Comparison of ENCODE assay signal across 13 cellular contexts in genomic region chr5:61860978-61861377, GRCh38.
DNase-seq lines count a peak whose midpoint lies in the region; TF ChIP-seq lines count a peak whose summit lies in the region.
"Had no signal": no experiment of that assay in that cellular context is flagged by ENCODE, and none has a peak within 500 bp of the region (broad histone marks: within the 10 kb centered on the region; RNA-seq: fewer than 3 reads in every experiment).

No MANE protein-coding gene starts in this region.

- CTCF ChIA-PET in PC-9 (lab: Charles Lee) = no interaction called here

- BruUV-seq in PC-9 (replicated peaks; lab: Mats Ljungman, UMichigan) = no TSS peak

- H3K27ac ChIP-seq in mesendoderm (ENCODE audit: low read depth, low read length) (no peak overlapping the region), PC-9 (no peak overlapping the region)
- H3K27ac ChIP-seq: BLaER1 treated with 17β-estradiol and CSF1 and Interleukin-3, amounts not matched to agents 10 nM and 100 nM had no signal

- H3K79me1 ChIP-seq in mesendoderm (ENCODE audit: low read length) = no peaks in the 10 kb centered on the region

- POLR2A ChIA-PET in PC-9 (lab: Charles Lee; ENCODE audit: unreplicated experiment) = no interaction called here

- no peak overlapping the region for H4K5ac ChIP-seq in mesendoderm (ENCODE audit: low read length)

- DNase-seq in GM12864 (ENCODE audit: low read depth) (no peak), NCI-H69 (lab: John Stamatoyannopoulos, UW) (peak; percentile 10), epithelial cell of esophagus (ENCODE audit: low read depth) (no peak), mesendoderm (peak; percentile 16), PC-9 (no peak), cerebellar nuclear complex (lab: John Stamatoyannopoulos, UW) (no peak), NCI-H526 (lab: John Stamatoyannopoulos, UW) (no peak)
- DNase-seq in stimulated activated CD4-positive, alpha-beta T cell treated with anti-CD3 and anti-CD28 coated beads, Interleukin-1b, Interleukin-23, amount 100 ng/mL, for 48 hours = no peak
- DNase-seq: 8988T; CD4-positive, CD25-positive, alpha-beta regulatory T cell; DMS53; GF-D8 had no signal

- H3K4me2 ChIP-seq in mesendoderm (ENCODE audit: low read length) = no peak overlapping the region
- H3K4me2 ChIP-seq in PC-9 = no peak overlapping the region
- H3K4me2 ChIP-seq: BLaER1 treated with 17β-estradiol and CSF1 and Interleukin-3, amounts not matched to agents 10 nM and 100 nM had no signal

- TF ChIP-seq CTCF in GM12864 (IDR thresholded peaks at IDR 0.05; ENCODE audit: low read depth, low read length, missing control alignments) (peak; percentile 14), epithelial cell of esophagus (IDR thresholded peaks at IDR 0.05; ENCODE audit: insufficient read depth, low read depth, low read length, missing control alignments) (peak; percentile 7), PC-9 (conservative IDR thresholded peaks at IDR 0.05) (no peak)

- no peaks in the 10 kb centered on the region for H3F3A ChIP-seq in PC-9 (ENCODE audit: insufficient read depth, low read depth)

- H2BK5ac ChIP-seq in mesendoderm (ENCODE audit: low read length) = no peak overlapping the region

- H3K56ac ChIP-seq in mesendoderm (ENCODE audit: low read length) = no peak overlapping the region

- H2BK120ac ChIP-seq in mesendoderm (ENCODE audit: low read depth, low read length) = no peak overlapping the region

- no peaks in the 10 kb centered on the region for H3K27me3 ChIP-seq in mesendoderm (ENCODE audit: insufficient read depth, low read length, poor library complexity)
- peaks cover 5% of the 10 kb centered on the region for H3K27me3 ChIP-seq in PC-9 (ENCODE audit: insufficient read depth, low read depth)
- H3K27me3 ChIP-seq: BLaER1 treated with 17β-estradiol and CSF1 and Interleukin-3, amounts not matched to agents 10 nM and 100 nM had no signal

- no peak overlapping the region for H3K18ac ChIP-seq in mesendoderm (ENCODE audit: low read length)

- no peak overlapping the region for H2AFZ ChIP-seq in PC-9

- H2BK15ac ChIP-seq in mesendoderm (replicated peaks; ENCODE audit: low read depth) = no peak overlapping the region

- no peaks in the 10 kb centered on the region for H3K9me3 ChIP-seq in PC-9 (ENCODE audit: insufficient read depth, low read depth)

- intact Hi-C loops in PC-9 (cut with micrococcal nuclease; ENCODE audit: unreplicated experiment) = no loop called here

- no peak overlapping the region for H2AK5ac ChIP-seq in mesendoderm (ENCODE audit: low read length)

- H3K4ac ChIP-seq in mesendoderm (ENCODE audit: low read depth, low read length) = no peak overlapping the region

- H3K36me3 ChIP-seq in mesendoderm (ENCODE audit: control insufficient read depth, insufficient read depth, low read length) = no peaks in the 10 kb centered on the region
- H3K36me3 ChIP-seq in PC-9 (ENCODE audit: low read depth) = no peaks in the 10 kb centered on the region
- H3K36me3 ChIP-seq: BLaER1 treated with 17β-estradiol and CSF1 and Interleukin-3, amounts not matched to agents 10 nM and 100 nM had no signal

- H3K4me3 ChIP-seq in GM12864 (ENCODE audit: low read depth, low read length) (no peak overlapping the region), epithelial cell of esophagus (ENCODE audit: low read length) (no peak overlapping the region), mesendoderm (ENCODE audit: low read length) (no peak overlapping the region), PC-9 (no peak overlapping the region)
- H3K4me3 ChIP-seq: BLaER1 treated with 17β-estradiol and CSF1 and Interleukin-3, amounts not matched to agents 10 nM and 100 nM had no signal

- no peak overlapping the region for H3K23ac ChIP-seq in mesendoderm (ENCODE audit: low read length)

- H3K4me1 ChIP-seq in mesendoderm (ENCODE audit: control insufficient read depth, low read depth, low read length) = no peaks in the 10 kb centered on the region
- no peaks in the 10 kb centered on the region for H3K4me1 ChIP-seq in PC-9 (replicated peaks; ENCODE audit: insufficient read depth)

- H3K9me2 ChIP-seq in PC-9 (ENCODE audit: insufficient read depth) = no peaks in the 10 kb centered on the region

- WGBS in mesendoderm (ENCODE audit: extremely low coverage, insufficient coverage, low lambda C conversion rate) = no CpG with 5 or more reads among the region's 1 CpG

- H3K9ac ChIP-seq in mesendoderm (ENCODE audit: low read length) = no peak overlapping the region
- H3K9ac ChIP-seq: BLaER1 treated with 17β-estradiol and CSF1 and Interleukin-3, amounts not matched to agents 10 nM and 100 nM had no signal

- H4K8ac ChIP-seq in mesendoderm (ENCODE audit: low read depth, low read length) = no peak overlapping the region

- no peaks in the 10 kb centered on the region for H4K20me1 ChIP-seq in PC-9 (ENCODE audit: insufficient read depth)
- H4K20me1 ChIP-seq: BLaER1 treated with 17β-estradiol and CSF1 and Interleukin-3, amounts not matched to agents 10 nM and 100 nM had no signal

- H3K79me2 ChIP-seq in mesendoderm (ENCODE audit: control insufficient read depth, insufficient read depth, low read length) (no peaks in the 10 kb centered on the region), PC-9 (ENCODE audit: low read depth) (no peaks in the 10 kb centered on the region)

Comparison
In these comparisons a context has a peak if more than half of its experiments do, and no peak if none do; other contexts are left out.
1. DNase-seq: peak in NCI-H69 (single experiment) and mesendoderm (single experiment); none in GM12864 (single experiment), epithelial cell of esophagus (single experiment), stimulated activated CD4-positive, alpha-beta T cell treated with anti-CD3 and anti-CD28 coated beads, Interleukin-1b, Interleukin-23, amount 100 ng/mL, for 48 hours (single experiment), PC-9 (0 of 2), cerebellar nuclear complex (0 of 2) and NCI-H526 (0 of 2).